In genomic region chr4:159047478-159048165, GRCh38 we compare ENCODE assay signal across 9 cellular contexts. TPM values are rescaled to one million over a fixed set of nuclear protein-coding genes. Genes with fewer than 3 reads are reported as not detected.
DNase-seq lines count a peak whose midpoint lies in the region; ATAC-seq and TF ChIP-seq lines count a peak whose summit lies in the region.
"Had no signal": no experiment of that assay in that cellular context is flagged by ENCODE, and none has a peak within 500 bp of the region (broad histone marks: within the 10 kb centered on the region; RNA-seq: fewer than 3 reads in every experiment).

No MANE protein-coding gene starts in this region.

- POLR2A ChIA-PET in PC-9 (lab: Charles Lee; ENCODE audit: unreplicated experiment), result interaction anchor here (0.6 kb wide), 3 partner anchors 17 to 656 kb away, joined by 3 to 6 read pairs (median 3); no protein-coding TSS in a partner anchor

- H2BK120ac ChIP-seq in neuronal stem cell (ENCODE audit: low read depth, low read length), result no peak overlapping the region

- ATAC-seq in GM18498 (IDR thresholded peaks at IDR 0.05; ENCODE audit: unreplicated experiment), result no peak
- ATAC-seq in GM18870 (IDR thresholded peaks at IDR 0.05; ENCODE audit: unreplicated experiment), result no peak
- no peak for ATAC-seq in HG02870 (IDR thresholded peaks at IDR 0.05; ENCODE audit: unreplicated experiment)

- H3F3A ChIP-seq in GM23248 (ENCODE audit: insufficient read depth) (peaks cover 7% of the 10 kb centered on the region; the same call in 1 of the 2 replicates), PC-9 (ENCODE audit: insufficient read depth, low read depth) (no peaks in the 10 kb centered on the region)

- H3K4me3 ChIP-seq in GM23248 (peak overlapping the region; percentile 72), PC-9 (no peak overlapping the region), epithelial cell of esophagus (ENCODE audit: low read length) (peak overlapping the region; percentile 43), neuronal stem cell (ENCODE audit: low read length in 2 of 2) (no peak overlapping the region)

- H3K14ac ChIP-seq in neuronal stem cell (ENCODE audit: low read length), result no peak overlapping the region

- no peak overlapping the region for H2BK12ac ChIP-seq in neuronal stem cell (ENCODE audit: low read length)

- H3K27ac ChIP-seq in GM23248 (no peak overlapping the region), PC-9 (no peak overlapping the region), neuronal stem cell (replicated peaks; ENCODE audit: low read length) (no peak overlapping the region)
- H3K27ac ChIP-seq: epithelial cell of prostate had no signal

- no peak overlapping the region for H2AK5ac ChIP-seq in neuronal stem cell (ENCODE audit: low read depth, low read length)

- H2AFZ ChIP-seq in GM23248 (peak overlapping the region; percentile 87), PC-9 (no peak overlapping the region), neuronal stem cell (ENCODE audit: low read length) (peak overlapping the region; percentile 79)

- CTCF ChIA-PET in PC-9 (lab: Charles Lee), result no interaction called here

- WGBS in GM23248 (ENCODE audit: low coverage in 1 of 2, low lambda C conversion rate in 2 of 2, missing lambda C conversion rate in 2 of 2), 2 experiments, result 60 to 63% methylated on average over 7 of the region's 7 CpGs
- no CpG with 5 or more reads among the region's 7 CpGs for WGBS in neuronal stem cell (ENCODE audit: extremely low coverage in 2 of 2, insufficient read length in 2 of 2, insufficient replicate concordance in 1 of 2), 2 donors

- intact Hi-C loops in PC-9 (cut with micrococcal nuclease; ENCODE audit: unreplicated experiment), result loop anchor here (2.0 kb wide), 1 partner anchor 41 kb away; no protein-coding TSS in a partner anchor

- H3K18ac ChIP-seq in neuronal stem cell (ENCODE audit: low read length), result no peak overlapping the region

- H4K20me1 ChIP-seq in GM23248 (ENCODE audit: insufficient read depth) (no peaks in the 10 kb centered on the region), PC-9 (ENCODE audit: insufficient read depth) (no peaks in the 10 kb centered on the region)

- no peak overlapping the region for H4K91ac ChIP-seq in neuronal stem cell (ENCODE audit: low read depth, low read length, poor library complexity)

- no peak overlapping the region for H2BK15ac ChIP-seq in neuronal stem cell (ENCODE audit: low read length)

- H3K4me1 ChIP-seq in GM23248 (ENCODE audit: insufficient read depth) (peaks cover 6% of the 10 kb centered on the region), PC-9 (replicated peaks; ENCODE audit: insufficient read depth) (no peaks in the 10 kb centered on the region), neuronal stem cell (ENCODE audit: control insufficient read depth in 2 of 2, insufficient read depth in 1 of 2, low read depth in 1 of 2, low read length in 2 of 2) (peaks cover 18% of the 10 kb centered on the region in 2 donors)

- no peak overlapping the region for H2BK5ac ChIP-seq in neuronal stem cell (ENCODE audit: low read length)

- H3K79me1 ChIP-seq in neuronal stem cell (ENCODE audit: low read depth, low read length), result no peaks in the 10 kb centered on the region

- H3K4me2 ChIP-seq in GM23248 (ENCODE audit: unreplicated experiment) (peak overlapping the region; percentile 93), PC-9 (no peak overlapping the region), neuronal stem cell (ENCODE audit: insufficient read depth, low read length, poor library complexity, severe bottlenecking) (no peak overlapping the region)

- no peaks in the 10 kb centered on the region for H3K79me2 ChIP-seq in GM23248 (ENCODE audit: insufficient read depth)
- no peaks in the 10 kb centered on the region for H3K79me2 ChIP-seq in PC-9 (ENCODE audit: low read depth)

- in situ Hi-C loops in GM23248 (cut with MboI), result no loop called here

- no peak for TF ChIP-seq CTCF in PC-9 (conservative IDR thresholded peaks at IDR 0.05)
- TF ChIP-seq CTCF in epithelial cell of esophagus (IDR thresholded peaks at IDR 0.05; ENCODE audit: insufficient read depth, low read depth, low read length, missing control alignments), result no peak

- H3K9ac ChIP-seq in GM23248 (no peak overlapping the region), neuronal stem cell (ENCODE audit: low read depth, low read length, poor library complexity) (no peak overlapping the region)

- H3K27me3 ChIP-seq in GM23248 (replicated peaks; ENCODE audit: insufficient read depth) (peaks cover 4% of the 10 kb centered on the region), PC-9 (ENCODE audit: insufficient read depth, low read depth) (no peaks in the 10 kb centered on the region), neuronal stem cell (ENCODE audit: control insufficient read depth in 3 of 3, insufficient read depth in 3 of 3, low read depth in 1 of 3, low read length in 3 of 3) (no peaks in the 10 kb centered on the region)

- H4K8ac ChIP-seq in neuronal stem cell (ENCODE audit: low read depth, low read length), result no peak overlapping the region

- DNase-seq in GM23248 (peak; percentile 2), PC-9 (peak; percentile 9 to 47), epithelial cell of esophagus (ENCODE audit: low read depth) (peak; percentile 16), neuronal stem cell (ENCODE audit: low spot score) (no peak), NCI-H1694 (lab: John Stamatoyannopoulos, UW) (no peak)

- H3K36me3 ChIP-seq in GM23248 (ENCODE audit: low read depth) (no peaks in the 10 kb centered on the region), PC-9 (ENCODE audit: low read depth) (no peaks in the 10 kb centered on the region), neuronal stem cell (replicated peaks in 1 of 2; ENCODE audit: control insufficient read depth in 2 of 2, insufficient read depth in 2 of 2, low read length in 2 of 2) (no peaks in the 10 kb centered on the region)

- H3K4ac ChIP-seq in neuronal stem cell (ENCODE audit: low read length), result no peak overlapping the region

- no TSS peak for BruUV-seq in PC-9 (replicated peaks; lab: Mats Ljungman, UMichigan)

- H3K23ac ChIP-seq in neuronal stem cell (ENCODE audit: low read depth, low read length, poor library complexity), result no peak overlapping the region

- no peaks in the 10 kb centered on the region for H3K9me3 ChIP-seq in GM23248 (ENCODE audit: low read depth)
- H3K9me3 ChIP-seq in PC-9 (ENCODE audit: insufficient read depth, low read depth), result no peaks in the 10 kb centered on the region
- no peaks in the 10 kb centered on the region for H3K9me3 ChIP-seq in neuronal stem cell (replicated peaks in 1 of 2; ENCODE audit: control insufficient read depth in 2 of 2, insufficient read depth in 1 of 2, low read depth in 1 of 2, low read length in 2 of 2)

- no peaks in the 10 kb centered on the region for H3K9me2 ChIP-seq in GM23248 (ENCODE audit: insufficient read depth)
- H3K9me2 ChIP-seq in PC-9 (ENCODE audit: insufficient read depth), result no peaks in the 10 kb centered on the region

RNA-seq across cellular contexts. Expression of gene RAPGEF2, which starts 55.3 kb away (rescaled TPM):
- 20.6 and 21.7 TPM in 2 replicates for total RNA-seq in GM23248 (2014; rRNA removed; shearing (Covaris generic))
- 5.3 and 6.6 TPM in 2 replicates for polyA plus RNA-seq in GM23248 (2016; fragmentation: Nextera tagmentation; extraction: Ambion mirVana)
- total RNA-seq in PC-9 (2021), result 26.2 and 29.8 TPM in 2 replicates
- 19.0 TPM for polyA plus RNA-seq in neuronal stem cell (2013, experiment 1 of 2)
- polyA plus RNA-seq in neuronal stem cell (2013, experiment 2 of 2), result 19.5 TPM

Comparison
In these comparisons a context has a peak if more than half of its experiments do, and no peak if none do; other contexts are left out.
1. DNase-seq: peak in GM23248 (single experiment), PC-9 (2 of 2) and epithelial cell of esophagus (single experiment); none in neuronal stem cell (single experiment) and NCI-H1694 (single experiment).
2. H3K4me3 ChIP-seq: peak in GM23248 (single experiment) and epithelial cell of esophagus (single experiment); none in PC-9 (single experiment) and neuronal stem cell (0 of 2).